23 cellular contexts compared by ENCODE assay signal in genomic region chr14:76699209-76699608, GRCh38.
"Had no signal": no experiment of that assay in that cellular context is flagged by ENCODE, and none has a peak within 500 bp of the region (broad histone marks: within the 10 kb centered on the region; RNA-seq: fewer than 3 reads in every experiment).

No MANE protein-coding gene starts in this region.

- DNase-seq: IMR-90, Karpas-422, KG1, MG63, NCI-H1092, NCI-H1105 treated with DMSO at 0.1 percent for 48 hours, NCI-H1417 treated with DMSO at 0.1 percent for 48 hours, NCI-H187, NCI-H2029, NCI-H2081 treated with DMSO at 0.1 percent for 48 hours, NCI-H2171, NCI-H226, NCI-H446, NCI-H510A, NCI-H524 treated with DMSO at 0.1 percent for 48 hours, NCI-H69, NCI-H774, PC-3, SHP77, SK-N-SH had no signal

- H3K27ac ChIP-seq: RWPE1 had no signal

- H3K9me3 ChIP-seq: MG63, SK-N-SH had no signal

- H3K36me3 ChIP-seq: MG63 had no signal

- H3K4me3 ChIP-seq: MG63 had no signal

- H3K27me3 ChIP-seq: MG63 had no signal

- ATAC-seq: HepG2, Panc1, PC-3 had no signal
